In genomic region chr19:5793188-5793587, GRCh38 we compare ENCODE assay signal across 23 cellular contexts. TPM values are rescaled to one million over a fixed set of nuclear protein-coding genes. Genes with fewer than 3 reads are reported as not detected.
DNase-seq lines count a peak whose midpoint lies in the region; ATAC-seq, FAIRE-seq and TF ChIP-seq lines count a peak whose summit lies in the region.
"Had no signal": no experiment of that assay in that cellular context is flagged by ENCODE, and none has a peak within 500 bp of the region (broad histone marks: within the 10 kb centered on the region; RNA-seq: fewer than 3 reads in every experiment).

No MANE protein-coding gene starts in this region.

- H3F3A ChIP-seq in smooth muscle cell (ENCODE audit: low read depth) = no peaks in the 10 kb centered on the region

- no peak overlapping the region for H4K12ac ChIP-seq in trophoblast cell (ENCODE audit: low read depth, low read length)

- peaks cover 4% of the 10 kb centered on the region for H3K79me1 ChIP-seq in trophoblast cell (ENCODE audit: low read length)

- H2AFZ ChIP-seq in DND-41 (ENCODE audit: low read depth, low read length) (peak overlapping the region; percentile 7; the same call in 1 of the 2 replicates), astrocyte (ENCODE audit: low read depth, low read length) (no peak overlapping the region), trophoblast cell (ENCODE audit: insufficient read depth, low read length, poor library complexity) (no peak overlapping the region), smooth muscle cell (ENCODE audit: low read depth) (no peak overlapping the region)

- no peak for FAIRE-seq in astrocyte (lab: Jason Lieb, UNC)
- FAIRE-seq: GM12891, H54, HTR-8/SVneo had no signal

- no peak overlapping the region for H3K27ac ChIP-seq in DND-41 (ENCODE audit: low read length)
- no peak overlapping the region for H3K27ac ChIP-seq in astrocyte (ENCODE audit: low read depth, low read length)
- no peak overlapping the region for H3K27ac ChIP-seq in naive thymus-derived CD4-positive, alpha-beta T cell (ENCODE audit: low read depth, low read length)
- no peak overlapping the region for H3K27ac ChIP-seq in trophoblast cell (ENCODE audit: low read depth, low read length)
- H3K27ac ChIP-seq in smooth muscle cell (ENCODE audit: low read depth) = no peak overlapping the region
- H3K27ac ChIP-seq: C4-2B, GM23248 had no signal

- intact Hi-C loops in naive thymus-derived CD4-positive, alpha-beta T cell (cut with micrococcal nuclease) = loop anchor here in 1 of 2 donors (5.0 kb wide), 1 partner anchor 184 kb away; the partner anchor contains the start of gene RANBP3

- CTCF ChIA-PET in naive thymus-derived CD4-positive, alpha-beta T cell (lab: Charles Lee) = interaction anchor here (0.7 kb wide), 1 partner anchor 552 kb away, joined by 3 read pairs; no protein-coding TSS in a partner anchor

- no peak overlapping the region for H3K27ac Mint-ChIP-seq in astrocyte (ENCODE audit: unreplicated experiment)
- peak overlapping the region in 5 of 9 donors; percentile 14 to 81 (median 33) for H3K27ac Mint-ChIP-seq in naive thymus-derived CD4-positive, alpha-beta T cell
- H3K27ac Mint-ChIP-seq: CD4-positive, alpha-beta memory T cell; HFFc6 had no signal

- H4K8ac ChIP-seq in trophoblast cell (ENCODE audit: low read depth, low read length) = no peak overlapping the region

- POLR2A ChIA-PET in naive thymus-derived CD4-positive, alpha-beta T cell (lab: Charles Lee) = interaction anchor here (1.4 kb wide), 1 partner anchor 12 kb away, joined by 3 read pairs; no protein-coding TSS in a partner anchor

- H3K27me3 Mint-ChIP-seq in astrocyte (ENCODE audit: low read depth, unreplicated experiment) = peaks cover 6% of the 10 kb centered on the region
- no peaks in the 10 kb centered on the region for H3K27me3 Mint-ChIP-seq in naive thymus-derived CD4-positive, alpha-beta T cell

- H3K9me3 Mint-ChIP-seq in astrocyte (ENCODE audit: unreplicated experiment) = peaks cover 2% of the 10 kb centered on the region
- H3K9me3 Mint-ChIP-seq in naive thymus-derived CD4-positive, alpha-beta T cell = peaks cover 0 to 9% (median 0%) of the 10 kb centered on the region in 11 donors

- H3K27me3 ChIP-seq in DND-41 (ENCODE audit: insufficient read depth, low read length, poor library complexity) = no peaks in the 10 kb centered on the region
- H3K27me3 ChIP-seq in astrocyte (ENCODE audit: insufficient read depth, low read length) = no peaks in the 10 kb centered on the region
- no peaks in the 10 kb centered on the region for H3K27me3 ChIP-seq in naive thymus-derived CD4-positive, alpha-beta T cell (ENCODE audit: control insufficient read depth in 2 of 2, insufficient read depth in 2 of 2, low read length in 2 of 2)
- no peaks in the 10 kb centered on the region for H3K27me3 ChIP-seq in trophoblast cell (ENCODE audit: insufficient read depth, low read length)
- H3K27me3 ChIP-seq in smooth muscle cell (ENCODE audit: low read depth) = no peaks in the 10 kb centered on the region

- H3K4me2 ChIP-seq in DND-41 (ENCODE audit: insufficient read depth, low read length) = no peak overlapping the region
- H3K4me2 ChIP-seq in astrocyte (ENCODE audit: low read length) = no peak overlapping the region
- H3K4me2 ChIP-seq in trophoblast cell (ENCODE audit: low read length) = no peak overlapping the region
- no peak overlapping the region for H3K4me2 ChIP-seq in smooth muscle cell

- no peak overlapping the region for H3K23ac ChIP-seq in trophoblast cell (ENCODE audit: low read length)

- peak overlapping the region; percentile 17 for H3K4me3 Mint-ChIP-seq in astrocyte (ENCODE audit: unreplicated experiment)
- H3K4me3 Mint-ChIP-seq in naive thymus-derived CD4-positive, alpha-beta T cell = no peak overlapping the region
- H3K4me3 Mint-ChIP-seq: HFFc6 had no signal

- H3K36me3 Mint-ChIP-seq in astrocyte (ENCODE audit: low read depth, unreplicated experiment) = peaks cover 7% of the 10 kb centered on the region
- peaks cover 5 to 11% (median 8%) of the 10 kb centered on the region in 5 donors for H3K36me3 Mint-ChIP-seq in naive thymus-derived CD4-positive, alpha-beta T cell

- H3K36me3 ChIP-seq in DND-41 (ENCODE audit: insufficient read depth, low read length) (peaks cover 20% of the 10 kb centered on the region), astrocyte (ENCODE audit: insufficient read depth, low read length) (peaks cover 5% of the 10 kb centered on the region), trophoblast cell (ENCODE audit: control insufficient read depth in 1 of 2, insufficient read depth in 2 of 2, low read length in 2 of 2) (peaks cover 18% of the 10 kb centered on the region in 2 experiments), smooth muscle cell (ENCODE audit: low read depth) (no peaks in the 10 kb centered on the region)
- peaks cover 4 to 21% (median 19%) of the 10 kb centered on the region in 3 experiments for H3K36me3 ChIP-seq in naive thymus-derived CD4-positive, alpha-beta T cell (ENCODE audit: control insufficient read depth in 2 of 3, insufficient read depth in 3 of 3, low read length in 3 of 3)

- no peak overlapping the region for H2BK5ac ChIP-seq in trophoblast cell (ENCODE audit: low read depth, low read length, poor library complexity)

- no peak overlapping the region for H2BK12ac ChIP-seq in trophoblast cell (ENCODE audit: low read length)

- no peak overlapping the region for H3K4me3 ChIP-seq in DND-41 (ENCODE audit: low read depth in 1 of 2, low read length in 2 of 2)
- H3K4me3 ChIP-seq in astrocyte (ENCODE audit: insufficient read depth, low read depth, low read length) = no peak overlapping the region
- no peak overlapping the region for H3K4me3 ChIP-seq in naive thymus-derived CD4-positive, alpha-beta T cell (ENCODE audit: low read length)
- no peak overlapping the region for H3K4me3 ChIP-seq in trophoblast cell (ENCODE audit: low read depth, low read length)
- H3K4me3 ChIP-seq in smooth muscle cell = no peak overlapping the region
- H3K4me3 ChIP-seq: GM23248 had no signal

- TF ChIP-seq CTCF in DND-41 (IDR thresholded peaks at IDR 0.05; ENCODE audit: borderline replicate concordance, extremely low read depth, low read length, poor library complexity, severe bottlenecking) (no peak), astrocyte (IDR thresholded peaks at IDR 0.05; ENCODE audit: insufficient read depth, low read depth, low read length) (no peak), smooth muscle cell (IDR thresholded peaks at IDR 0.05; ENCODE audit: borderline replicate concordance, insufficient read depth, poor library complexity, severe bottlenecking) (no peak)

- peaks cover 5% of the 10 kb centered on the region for H3K4me1 Mint-ChIP-seq in astrocyte (ENCODE audit: low read depth, unreplicated experiment)
- H3K4me1 Mint-ChIP-seq in naive thymus-derived CD4-positive, alpha-beta T cell = peaks cover 6 to 21% (median 15%) of the 10 kb centered on the region in 7 donors

- H3K9ac ChIP-seq in DND-41 (ENCODE audit: low read depth, low read length) = no peak overlapping the region
- no peak overlapping the region for H3K9ac ChIP-seq in astrocyte (ENCODE audit: low read length)
- peak overlapping the region; percentile 7 for H3K9ac ChIP-seq in trophoblast cell (ENCODE audit: low read length)
- H3K9ac ChIP-seq in smooth muscle cell (ENCODE audit: low read depth) = no peak overlapping the region
- H3K9ac ChIP-seq: GM23248 had no signal

- H3K4me1 ChIP-seq in DND-41 (ENCODE audit: insufficient read depth, low read length) (peaks cover 24% of the 10 kb centered on the region), astrocyte (ENCODE audit: insufficient read depth, low read length) (peaks cover 7% of the 10 kb centered on the region), trophoblast cell (ENCODE audit: control insufficient read depth in 1 of 2, insufficient read depth in 2 of 2, low read length in 2 of 2) (peaks cover 3 to 6% of the 10 kb centered on the region in 2 experiments), smooth muscle cell (ENCODE audit: low read depth) (no peaks in the 10 kb centered on the region)
- peaks cover 8 to 12% of the 10 kb centered on the region in 2 donors for H3K4me1 ChIP-seq in naive thymus-derived CD4-positive, alpha-beta T cell (ENCODE audit: control insufficient read depth in 2 of 2, insufficient read depth in 2 of 2, low read length in 2 of 2)

- H4K91ac ChIP-seq in trophoblast cell (ENCODE audit: low read depth, low read length) = no peak overlapping the region

- H2BK120ac ChIP-seq in trophoblast cell (ENCODE audit: insufficient read depth, low read length, poor library complexity) = no peak overlapping the region

- no peak for DNase-seq in DND-41
- DNase-seq in astrocyte (ENCODE audit: low read depth) = no peak
- DNase-seq in naive thymus-derived CD4-positive, alpha-beta T cell = no peak
- no peak for DNase-seq in trophoblast cell
- DNase-seq in RPMI8226 = no peak
- DNase-seq in smooth muscle cell (lab: John Stamatoyannopoulos, UW; ENCODE audit: unreplicated experiment) = no peak
- no peak for DNase-seq in GF-D8 (lab: John Stamatoyannopoulos, UW)
- DNase-seq: Calu3; CD4-positive, alpha-beta memory T cell; DMS79 treated with DMSO at 0.1 percent for 48 hours; EL; GM23248; HCEC 1CT; HFFc6; IMR-90; KBM-7 had no signal

- H3K4ac ChIP-seq in trophoblast cell (ENCODE audit: low read depth, low read length) = no peak overlapping the region

- H3K9me3 ChIP-seq in DND-41 (ENCODE audit: insufficient read depth, low read length, severe bottlenecking) = no peaks in the 10 kb centered on the region
- H3K9me3 ChIP-seq in astrocyte (ENCODE audit: insufficient read depth, low read depth, low read length) = no peaks in the 10 kb centered on the region
- no peaks in the 10 kb centered on the region for H3K9me3 ChIP-seq in naive thymus-derived CD4-positive, alpha-beta T cell (ENCODE audit: control insufficient read depth in 2 of 3, low read length in 3 of 3)
- peaks cover 2% of the 10 kb centered on the region for H3K9me3 ChIP-seq in trophoblast cell (ENCODE audit: insufficient read depth, low read depth, low read length)
- no peaks in the 10 kb centered on the region for H3K9me3 ChIP-seq in smooth muscle cell (replicated peaks; ENCODE audit: low read depth)

- no peak overlapping the region for H3K18ac ChIP-seq in trophoblast cell (ENCODE audit: low read length)

- WGBS in trophoblast cell (ENCODE audit: extremely low coverage, insufficient coverage, insufficient read length) = no CpG with 5 or more reads among the region's 3 CpGs
- 94% methylated on average over 3 of the region's 3 CpGs for WGBS in smooth muscle cell (ENCODE audit: low lambda C conversion rate)

- H2AK5ac ChIP-seq in trophoblast cell (ENCODE audit: low read length) = no peak overlapping the region

- H3K14ac ChIP-seq in trophoblast cell (ENCODE audit: low read length) = no peak overlapping the region

- no peak for ATAC-seq in DND-41 (ENCODE audit: insufficient read depth, low read depth)
- no peak for ATAC-seq in naive thymus-derived CD4-positive, alpha-beta T cell

- H3K79me2 ChIP-seq in DND-41 (ENCODE audit: insufficient read depth, low read length) (peaks cover 17% of the 10 kb centered on the region), astrocyte (ENCODE audit: insufficient read depth, low read length) (peaks cover 9% of the 10 kb centered on the region), trophoblast cell (ENCODE audit: control insufficient read depth, insufficient read depth, low read length, poor library complexity) (peaks cover 2% of the 10 kb centered on the region), smooth muscle cell (ENCODE audit: low read depth) (peaks cover 8% of the 10 kb centered on the region)

- peaks cover 18% of the 10 kb centered on the region for H4K20me1 ChIP-seq in DND-41 (ENCODE audit: insufficient read depth, low read length)
- peaks cover 7% of the 10 kb centered on the region for H4K20me1 ChIP-seq in astrocyte (ENCODE audit: insufficient read depth, low read length)
- peaks cover 5% of the 10 kb centered on the region for H4K20me1 ChIP-seq in smooth muscle cell (ENCODE audit: low read depth)

RNA-seq across cellular contexts. Expression of gene DUS3L, which starts 2.2 kb away (rescaled TPM):
- total RNA-seq in astrocyte = 18.4 and 19.7 TPM in 2 replicates
- total RNA-seq in naive thymus-derived CD4-positive, alpha-beta T cell = 100 to 1,000 TPM in 2 of 5 experiments, 10 to 100 TPM in 3; 53.2 to 179 (median 82.7) TPM
- polyA plus RNA-seq in naive thymus-derived CD4-positive, alpha-beta T cell = 10 to 100 TPM; 33.1 to 56.5 TPM
- 16.2 and 19.0 TPM in 2 replicates for polyA plus RNA-seq in trophoblast cell (2013)
- 12.8 and 19.7 TPM in 2 replicates for total RNA-seq in smooth muscle cell
- polyA plus RNA-seq in smooth muscle cell = 18.5 and 19.0 TPM in 2 replicates

RNA-seq across cellular contexts. Expression of gene PRR22, which starts 8.6 kb away (rescaled TPM):
- total RNA-seq in astrocyte (2.0 and 2.4 TPM in 2 replicates), smooth muscle cell (1.5 and 2.2 TPM in 2 replicates)
- total RNA-seq in naive thymus-derived CD4-positive, alpha-beta T cell = 1 to 10 TPM; 4.7 to 8.6 (median 6.5) TPM
- polyA plus RNA-seq in naive thymus-derived CD4-positive, alpha-beta T cell = under 1 TPM in 1 of 2 donors, not detected in 1; 0.20 TPM
- polyA plus RNA-seq in trophoblast cell (2013) = 1.9 and 2.1 TPM in 2 replicates
- polyA plus RNA-seq in smooth muscle cell = 0.65 and 1.7 TPM in 2 replicates
- total RNA-seq: GM23248, IMR-90 had no signal
- polyA plus RNA-seq: CD4-positive, alpha-beta memory T cell had no signal

RNA-seq across cellular contexts. Expression of gene NRTN, which starts 11.7 kb away (rescaled TPM):
- total RNA-seq in astrocyte (0.62 and 0.66 TPM in 2 replicates), smooth muscle cell (2.2 TPM in 1 of 2 replicates, not detected in the other)
- 1 to 10 TPM in 1 of 5 experiments, under 1 TPM in 3, not detected in 1; 0.19 to 1.0 (median 0.81) TPM for total RNA-seq in naive thymus-derived CD4-positive, alpha-beta T cell
- polyA plus RNA-seq in naive thymus-derived CD4-positive, alpha-beta T cell = under 1 TPM; 0.21 to 0.64 TPM
- polyA plus RNA-seq in trophoblast cell (2013) = 0.64 and 1.0 TPM in 2 replicates
- 5.4 and 5.7 TPM in 2 replicates for polyA plus RNA-seq in smooth muscle cell
- total RNA-seq: A172, GM23248, HFFc6 had no signal
- polyA plus RNA-seq: GM23248 had no signal

RNA-seq across cellular contexts. Expression of gene FUT6, which starts 46.3 kb away (rescaled TPM):
- 0.09 TPM in 1 of 2 replicates, not detected in the other for total RNA-seq in astrocyte
- not detected for total RNA-seq in naive thymus-derived CD4-positive, alpha-beta T cell
- not detected for polyA plus RNA-seq in naive thymus-derived CD4-positive, alpha-beta T cell
- polyA plus RNA-seq in trophoblast cell (2013) = 0.03 and 0.04 TPM in 2 replicates
- total RNA-seq in smooth muscle cell = 0.22 TPM in 1 of 2 replicates, not detected in the other
- not detected in 2 replicates for polyA plus RNA-seq in smooth muscle cell
- total RNA-seq: A172; CD4-positive, alpha-beta memory T cell; G401; GM23248; HFFc6; IMR-90 had no signal
- polyA plus RNA-seq: BJ; CD4-positive, alpha-beta memory T cell; GM23248; IMR-90 had no signal

RNA-seq across cellular contexts. Expression of gene FUT3, which starts 58.1 kb away (rescaled TPM):
- 0.14 and 0.84 TPM in 2 replicates for total RNA-seq in astrocyte
- total RNA-seq in naive thymus-derived CD4-positive, alpha-beta T cell = under 1 TPM in 2 of 5 experiments, not detected in 3; 0.29 to 0.45 TPM
- not detected for polyA plus RNA-seq in naive thymus-derived CD4-positive, alpha-beta T cell
- 0.41 and 0.47 TPM in 2 replicates for polyA plus RNA-seq in trophoblast cell (2013)
- 0.18 and 0.58 TPM in 2 replicates for total RNA-seq in smooth muscle cell
- 0.24 TPM in 1 of 2 replicates, not detected in the other for polyA plus RNA-seq in smooth muscle cell
- total RNA-seq: A172, G401, GM23248, HFFc6, IMR-90 had no signal
- polyA plus RNA-seq: BJ; CD4-positive, alpha-beta memory T cell; GM23248; IMR-90 had no signal
